20 cellular contexts compared by ENCODE assay signal in the genomic region with DNA sequence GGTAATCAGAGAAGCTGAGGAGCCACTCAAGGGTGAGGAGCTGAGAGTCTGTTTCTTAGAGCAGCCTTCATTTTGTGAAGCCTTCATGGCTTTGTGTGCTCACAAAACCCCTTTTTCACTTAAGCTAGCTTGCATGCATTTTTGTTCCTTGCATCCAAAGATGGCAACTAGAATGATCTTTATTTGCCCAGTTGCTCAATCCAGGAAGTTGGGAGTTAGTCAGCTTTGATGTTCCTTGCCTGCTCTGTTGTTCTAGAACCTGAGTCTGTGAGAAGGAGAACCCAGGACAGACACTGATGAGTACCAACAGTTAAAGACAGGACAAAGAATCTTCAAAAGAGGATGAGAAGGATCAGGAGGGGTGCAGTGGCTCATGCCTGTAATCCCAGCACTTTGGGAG.
A peak's percentile ranks its signal among the peaks of the same experiment; 100 is the strongest.
DNase-seq lines count a peak whose midpoint lies in the region; ATAC-seq, FAIRE-seq and TF ChIP-seq lines count a peak whose summit lies in the region.
"Had no signal": no experiment of that assay in that cellular context is flagged by ENCODE, and none has a peak within 500 bp of the region (broad histone marks: within the 10 kb centered on the region; RNA-seq: fewer than 3 reads in every experiment).

No MANE protein-coding gene starts in this region.

- no peak overlapping the region for H3K4me3 Mint-ChIP-seq in activated CD8-positive, alpha-beta memory T cell treated with anti-CD3 and anti-CD28 coated beads, Interleukin-2, amount 10 ng/mL, durations not matched to agents 7 days and 5 days

- no peak overlapping the region for H3K4me2 ChIP-seq in HepG2 (ENCODE audit: low read depth, low read length)

- no peak for TF ChIP-seq RAD21 in HepG2 (CRISPR knock-in tag; IDR thresholded peaks at IDR 0.05)

- no peak overlapping the region for H3K9ac ChIP-seq in HepG2 (ENCODE audit: insufficient read depth, low read depth, low read length)

- TF ChIP-seq EP300 in HepG2 (IDR thresholded peaks at IDR 0.05; ENCODE audit: low read depth in 2 of 2, low read length in 2 of 2) (no peak), HepG2 (CRISPR knock-in tag; IDR thresholded peaks at IDR 0.05; ENCODE audit: borderline replicate concordance) (no peak)

- H3K4me1 ChIP-seq in HepG2 (ENCODE audit: insufficient read depth, low read length) (no peaks in the 10 kb centered on the region), aorta (ENCODE audit: control insufficient read depth in 1 of 2, insufficient read depth in 2 of 2, low read length in 2 of 2) (no peaks in the 10 kb centered on the region)
- H3K4me1 ChIP-seq: BE2C, SJCRH30 had no signal

- no peaks in the 10 kb centered on the region for H3K79me2 ChIP-seq in HepG2 (ENCODE audit: insufficient read depth, low read length)

- H3K36me3 ChIP-seq in HepG2 (replicated peaks in 1 of 2; ENCODE audit: control insufficient read depth in 1 of 2, insufficient read depth in 2 of 2, low read length in 2 of 2) (no peaks in the 10 kb centered on the region), aorta (ENCODE audit: control insufficient read depth in 1 of 2, insufficient read depth in 2 of 2, low read length in 1 of 2) (no peaks in the 10 kb centered on the region)
- H3K36me3 ChIP-seq: BE2C, SJCRH30 had no signal

- POLR2A ChIA-PET in HepG2 (lab: Yijun Ruan, JAX) = no interaction called here

- TF ChIP-seq CTCF in epithelial cell of esophagus (IDR thresholded peaks at IDR 0.05; ENCODE audit: insufficient read depth, low read depth, low read length, missing control alignments) (no peak), HepG2 (CRISPR knock-in tag; IDR thresholded peaks at IDR 0.05) (no peak)

- BruUV-seq in HepG2 (replicated peaks; lab: Mats Ljungman, UMichigan) = no TSS peak

- no peak overlapping the region for H2AFZ ChIP-seq in HepG2 (ENCODE audit: low read length)

- FAIRE-seq in HepG2 (lab: Jason Lieb, UNC) = no peak

- intact Hi-C loops in HepG2 (cut with micrococcal nuclease; ENCODE audit: unreplicated experiment) = no loop called here
- intact Hi-C loops in aorta (cut with DNase I) = no loop called here

- H3K4me1 Mint-ChIP-seq in activated CD8-positive, alpha-beta memory T cell treated with anti-CD3 and anti-CD28 coated beads, Interleukin-2, amount 10 ng/mL, durations not matched to agents 7 days and 5 days = no peaks in the 10 kb centered on the region

- H3K9me3 Mint-ChIP-seq in activated CD8-positive, alpha-beta memory T cell treated with anti-CD3 and anti-CD28 coated beads, Interleukin-2, amount 10 ng/mL, durations not matched to agents 7 days and 5 days (ENCODE audit: low read depth) = no peaks in the 10 kb centered on the region

- H3K36me3 Mint-ChIP-seq in activated CD8-positive, alpha-beta memory T cell treated with anti-CD3 and anti-CD28 coated beads, Interleukin-2, amount 10 ng/mL, durations not matched to agents 7 days and 5 days = no peaks in the 10 kb centered on the region

- CTCF ChIA-PET in HepG2 (lab: Yijun Ruan, JAX; ENCODE audit: low intra/inter-chr PET ratio, low total read pairs) = no interaction called here
- CTCF ChIA-PET in activated CD8-positive, alpha-beta memory T cell treated with anti-CD3 and anti-CD28 coated beads, Interleukin-2, amount 10 ng/mL, durations not matched to agents 7 days and 5 days (lab: Charles Lee) = no interaction called here

- H3K9me3 ChIP-seq in HepG2 (ENCODE audit: low read length) = no peaks in the 10 kb centered on the region
- no peaks in the 10 kb centered on the region for H3K9me3 ChIP-seq in aorta (ENCODE audit: control insufficient read depth, low read length)
- H3K9me3 ChIP-seq: BE2C, SJCRH30 had no signal

- no peaks in the 10 kb centered on the region for H4K20me1 ChIP-seq in HepG2 (ENCODE audit: insufficient read depth, low read length)

- in situ Hi-C loops in HepG2 (cut with HindIII; ENCODE audit: extremely low pct_ligation_motif_present, low pct_unique_long_range_greater_than_20kb) = no loop called here

- H3K27me3 Mint-ChIP-seq in activated CD8-positive, alpha-beta memory T cell treated with anti-CD3 and anti-CD28 coated beads, Interleukin-2, amount 10 ng/mL, durations not matched to agents 7 days and 5 days = no peaks in the 10 kb centered on the region

- no peak for TF ChIP-seq POLR2A in HepG2 (IDR thresholded peaks at IDR 0.05; ENCODE audit: insufficient read depth in 1 of 2, low read depth in 2 of 2, low read length in 2 of 2)

- H3K4me3 ChIP-seq in epithelial cell of esophagus (ENCODE audit: low read length) = no peak overlapping the region
- no peak overlapping the region for H3K4me3 ChIP-seq in HepG2 (replicated peaks in 1 of 3; ENCODE audit: insufficient read depth in 1 of 3, low read depth in 2 of 3, low read length in 3 of 3)
- H3K4me3 ChIP-seq in aorta (ENCODE audit: low read length in 2 of 2) = no peak overlapping the region
- H3K4me3 ChIP-seq: SJCRH30 had no signal

- ATAC-seq in HepG2 = no peak
- ATAC-seq in aorta (ENCODE audit: low FRiP score) = no peak
- ATAC-seq in activated CD8-positive, alpha-beta memory T cell treated with anti-CD3 and anti-CD28 coated beads, Interleukin-2, amount 10 ng/mL, durations not matched to agents 7 days and 5 days = no peak

- H3K27me3 ChIP-seq in HepG2 (ENCODE audit: control insufficient read depth in 1 of 2, insufficient read depth in 2 of 2, low read length in 2 of 2) (no peaks in the 10 kb centered on the region), aorta (ENCODE audit: control insufficient read depth in 1 of 2, insufficient read depth in 2 of 2, low read length in 1 of 2) (no peaks in the 10 kb centered on the region)
- H3K27me3 ChIP-seq: BE2C, SJCRH30 had no signal

- H3K27ac ChIP-seq in HepG2 (ENCODE audit: extremely low read length, insufficient read depth, low read length) (no peak overlapping the region), aorta (ENCODE audit: low read depth in 1 of 2, low read length in 2 of 2) (no peak overlapping the region)
- H3K27ac ChIP-seq: RWPE1, SJCRH30 had no signal

- DNase-seq in HT1080 (ENCODE audit: low read depth) (peak; percentile 44), NCI-H226 (peak; percentile 6), epithelial cell of esophagus (ENCODE audit: low read depth) (peak; percentile 69), HepG2 (ENCODE audit: low spot score) (no peak), aorta (no peak), DMS114 treated with DMSO at 0.1 percent for 48 hours (lab: John Stamatoyannopoulos, UW; ENCODE audit: unreplicated experiment) (no peak)
- no peak for DNase-seq in activated CD8-positive, alpha-beta memory T cell treated with anti-CD3 and anti-CD28 coated beads, Interleukin-2, amount 10 ng/mL, durations not matched to agents 7 days and 5 days
- DNase-seq: BE2C, DMS 273 treated with DMSO at 0.1 percent for 48 hours, DND-41, H7, KG1, NCI-H1048, NCI-H1417 treated with DMSO at 0.1 percent for 48 hours, NCI-H187, NCI-H2107, NCI-H510A, NCI-H748 treated with DMSO at 0.1 percent for 48 hours, SJCRH30 had no signal

- H3K27ac Mint-ChIP-seq in activated CD8-positive, alpha-beta memory T cell treated with anti-CD3 and anti-CD28 coated beads, Interleukin-2, amount 10 ng/mL, durations not matched to agents 7 days and 5 days = no peak overlapping the region

TF ChIP-seq in HepG2, 621 proteins besides CTCF, POLR2A, EP300 and RAD21:
- TF ChIP-seq SMARCE1 (IDR thresholded peaks at IDR 0.05; ENCODE audit: borderline replicate concordance) (no peak), NCOA2 (CRISPR knock-in tag; IDR thresholded peaks at IDR 0.05) (no peak), CEBPG (CRISPR knock-in tag; IDR thresholded peaks at IDR 0.05) (peak; percentile 41; the same call in 1 of the 2 replicates), FOXA3 (CRISPR knock-in tag; IDR thresholded peaks at IDR 0.05) (peak; percentile 16; the same call in 1 of the 2 replicates), LCORL (IDR thresholded peaks at IDR 0.05) (no peak), LCORL (CRISPR knock-in tag; IDR thresholded peaks at IDR 0.05) (no peak), CEBPB (IDR thresholded peaks at IDR 0.05; ENCODE audit: borderline replicate concordance, low read depth, low read length) (peak; percentile 73; the same call in 1 of the 2 replicates), TCF7 (IDR thresholded peaks at IDR 0.05; ENCODE audit: low read depth) (peak; percentile 48; the same call in 1 of the 2 replicates), IKZF1 (IDR thresholded peaks at IDR 0.05) (no peak), SMC3 (IDR thresholded peaks at IDR 0.05; ENCODE audit: low read length) (no peak), ZNF615 (CRISPR knock-in tag; IDR thresholded peaks at IDR 0.05; ENCODE audit: borderline replicate concordance) (no peak), ZNF331 (CRISPR knock-in tag; IDR thresholded peaks at IDR 0.05) (no peak), ELF3 (CRISPR knock-in tag; IDR thresholded peaks at IDR 0.05) (0 out of 2 replicates have a peak, but pooled peaks have one; percentile 12), ELF1 (CRISPR knock-in tag; IDR thresholded peaks at IDR 0.05) (peak; percentile 63), ETV5 (CRISPR knock-in tag; IDR thresholded peaks at IDR 0.05; ENCODE audit: borderline replicate concordance) (peak; percentile 32; the same call in 1 of the 2 replicates)
- TF ChIP-seq, protein P1, sequence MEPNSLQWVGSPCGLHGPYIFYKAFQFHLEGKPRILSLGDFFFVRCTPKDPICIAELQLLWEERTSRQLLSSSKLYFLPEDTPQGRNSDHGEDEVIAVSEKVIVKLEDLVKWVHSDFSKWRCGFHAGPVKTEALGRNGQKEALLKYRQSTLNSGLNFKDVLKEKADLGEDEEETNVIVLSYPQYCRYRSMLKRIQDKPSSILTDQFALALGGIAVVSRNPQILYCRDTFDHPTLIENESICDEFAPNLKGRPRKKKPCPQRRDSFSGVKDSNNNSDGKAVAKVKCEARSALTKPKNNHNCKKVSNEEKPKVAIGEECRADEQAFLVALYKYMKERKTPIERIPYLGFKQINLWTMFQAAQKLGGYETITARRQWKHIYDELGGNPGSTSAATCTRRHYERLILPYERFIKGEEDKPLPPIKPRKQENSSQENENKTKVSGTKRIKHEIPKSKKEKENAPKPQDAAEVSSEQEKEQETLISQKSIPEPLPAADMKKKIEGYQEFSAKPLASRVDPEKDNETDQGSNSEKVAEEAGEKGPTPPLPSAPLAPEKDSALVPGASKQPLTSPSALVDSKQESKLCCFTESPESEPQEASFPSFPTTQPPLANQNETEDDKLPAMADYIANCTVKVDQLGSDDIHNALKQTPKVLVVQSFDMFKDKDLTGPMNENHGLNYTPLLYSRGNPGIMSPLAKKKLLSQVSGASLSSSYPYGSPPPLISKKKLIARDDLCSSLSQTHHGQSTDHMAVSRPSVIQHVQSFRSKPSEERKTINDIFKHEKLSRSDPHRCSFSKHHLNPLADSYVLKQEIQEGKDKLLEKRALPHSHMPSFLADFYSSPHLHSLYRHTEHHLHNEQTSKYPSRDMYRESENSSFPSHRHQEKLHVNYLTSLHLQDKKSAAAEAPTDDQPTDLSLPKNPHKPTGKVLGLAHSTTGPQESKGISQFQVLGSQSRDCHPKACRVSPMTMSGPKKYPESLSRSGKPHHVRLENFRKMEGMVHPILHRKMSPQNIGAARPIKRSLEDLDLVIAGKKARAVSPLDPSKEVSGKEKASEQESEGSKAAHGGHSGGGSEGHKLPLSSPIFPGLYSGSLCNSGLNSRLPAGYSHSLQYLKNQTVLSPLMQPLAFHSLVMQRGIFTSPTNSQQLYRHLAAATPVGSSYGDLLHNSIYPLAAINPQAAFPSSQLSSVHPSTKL (CRISPR knock-in tag; IDR thresholded peaks at IDR 0.05) = peak; percentile 25; the same call in 1 of the 2 replicates

Comparison
In these comparisons a context has a peak if more than half of its experiments do, and no peak if none do; other contexts are left out.
1. DNase-seq: peak in HT1080 (single experiment), NCI-H226 (single experiment) and epithelial cell of esophagus (single experiment); none in HepG2 (single experiment), aorta (0 of 2), activated CD8-positive, alpha-beta memory T cell treated with anti-CD3 and anti-CD28 coated beads, Interleukin-2, amount 10 ng/mL, durations not matched to agents 7 days and 5 days (single experiment) and DMS114 treated with DMSO at 0.1 percent for 48 hours (single experiment).